In genomic region chr9:13269589-13270452, GRCh38 we compare ENCODE assay signal across 27 cellular contexts. TPM values are rescaled to one million over a fixed set of nuclear protein-coding genes. Genes with fewer than 3 reads are reported as not detected.
DNase-seq lines count a peak whose midpoint lies in the region; ATAC-seq, FAIRE-seq and TF ChIP-seq lines count a peak whose summit lies in the region.
"Had no signal": no experiment of that assay in that cellular context is flagged by ENCODE, and none has a peak within 500 bp of the region (broad histone marks: within the 10 kb centered on the region; RNA-seq: fewer than 3 reads in every experiment).

No MANE protein-coding gene starts in this region.

- H3K9ac ChIP-seq in endothelial cell of umbilical vein (replicated peaks; ENCODE audit: extremely low read depth, insufficient read depth, low read length): peak overlapping the region; percentile 29
- H3K9ac ChIP-seq: KMS-11 had no signal

- H3K9me1 ChIP-seq in endothelial cell of umbilical vein (replicated peaks; ENCODE audit: control insufficient read depth, extremely low read depth, insufficient read depth, low read length): no peaks in the 10 kb centered on the region

- dilution Hi-C loops in endothelial cell of umbilical vein (cut with MboI; ENCODE audit: extremely low pct_ligation_motif_present, low sequenced_read_pairs): no loop called here

- TF ChIP-seq CTCF in endothelial cell of umbilical vein (IDR thresholded peaks at IDR 0.05; ENCODE audit: extremely low read depth in 1 of 2, insufficient read depth in 1 of 2, low read depth in 1 of 2, low read length in 2 of 2) (no peak), pancreas (IDR thresholded peaks at IDR 0.05) (no peak), Peyer's patch (IDR thresholded peaks at IDR 0.05) (no peak)

- H3K79me2 ChIP-seq in endothelial cell of umbilical vein (ENCODE audit: control insufficient read depth, insufficient read depth, low read length): peaks cover 72% of the 10 kb centered on the region

- POLR2A ChIA-PET in endothelial cell of umbilical vein (lab: Charles Lee): no interaction called here

- peak; percentile 40 for DNase-seq in NCI-H1105 treated with DMSO at 0.1 percent for 48 hours (lab: John Stamatoyannopoulos, UW)
- DNase-seq in NCI-H1105 (lab: John Stamatoyannopoulos, UW): no peak
- DNase-seq in NCI-H146 treated with DMSO at 0.1 percent for 48 hours (lab: John Stamatoyannopoulos, UW; ENCODE audit: unreplicated experiment): peak; percentile 87
- peak; percentile 45 for DNase-seq in endothelial cell of umbilical vein (ENCODE audit: low read depth, low spot score)
- DNase-seq in pancreas: no peak
- DNase-seq in Peyer's patch: no peak
- no peak for DNase-seq in cortex of kidney (lab: John Stamatoyannopoulos, UW)
- DNase-seq: activated CD4-positive, alpha-beta T cell treated with anti-CD3 and anti-CD28 coated beads, Interleukin-2, amount 50 U/mL, for 48 hours; activated naive CD4-positive, alpha-beta T cell treated with anti-CD3 and anti-CD28 coated beads, Interleukin-2, amount 10 ng/mL, durations not matched to agents 7 days and 5 days; activated T-cell treated with anti-CD3 and anti-CD28 coated beads, Interleukin-2, amount 50 U/mL, for 72 hours; CD4-positive, CD25-positive, alpha-beta regulatory T cell; H7; hippocampal formation; left cardiac atrium; MM.1S; NCI-H2081; NCI-H524 treated with DMSO at 0.1 percent for 48 hours; PC-3; T-helper 2 cell had no signal

- ATAC-seq in pancreas: no peak
- ATAC-seq in GM19351 (IDR thresholded peaks at IDR 0.05; ENCODE audit: unreplicated experiment): no peak
- ATAC-seq: activated CD4-positive, CD25-positive, alpha-beta regulatory T cell treated with anti-CD3 and anti-CD28 coated beads, Interleukin-2, amount 50 U/mL, for 24 hours; activated T-cell treated with anti-CD3 and anti-CD28 coated beads, Interleukin-2, amount 50 U/mL, for 72 hours; natural killer cell treated with Interleukin-12 subunit alpha and Interleukin-12 subunit beta and Interleukin-15 and Interleukin-18, amount 100 ng/mL, for 72 hours; PC-3; stimulated activated effector memory CD8-positive, alpha-beta T cell treated with anti-CD3 and anti-CD28 coated beads, Interleukin-12 subunit alpha, Interleukin-12 subunit beta, amount 100 ng/mL, for 72 hours had no signal

- no peak overlapping the region for H2AFZ ChIP-seq in endothelial cell of umbilical vein (ENCODE audit: low read depth, low read length)

- CTCF ChIA-PET in endothelial cell of umbilical vein (lab: Charles Lee): no interaction called here

- H3K9me3 ChIP-seq in endothelial cell of umbilical vein (replicated peaks; ENCODE audit: control insufficient read depth, insufficient read depth, low read length) (no peaks in the 10 kb centered on the region), pancreas (no peaks in the 10 kb centered on the region), Peyer's patch (no peaks in the 10 kb centered on the region)

- H3K4me1 ChIP-seq in endothelial cell of umbilical vein (ENCODE audit: control insufficient read depth, extremely low read depth, insufficient read depth, low read length): peaks cover 54% of the 10 kb centered on the region
- H3K4me1 ChIP-seq in pancreas: no peaks in the 10 kb centered on the region
- H3K4me1 ChIP-seq in Peyer's patch: peaks cover 0 to 1% (median 0%) of the 10 kb centered on the region in 4 donors

- H4K20me1 ChIP-seq in endothelial cell of umbilical vein (replicated peaks; ENCODE audit: control insufficient read depth, extremely low read depth, insufficient read depth, low read length): no peaks in the 10 kb centered on the region

- H3K4me3 ChIP-seq in endothelial cell of umbilical vein (replicated peaks in 1 of 3; ENCODE audit: insufficient read depth in 1 of 3, low read depth in 1 of 3, low read length in 3 of 3): no peak overlapping the region
- no peak overlapping the region for H3K4me3 ChIP-seq in pancreas
- H3K4me3 ChIP-seq in Peyer's patch: no peak overlapping the region
- H3K4me3 ChIP-seq: SK-N-MC had no signal

- TF ChIP-seq POLR2A in endothelial cell of umbilical vein (IDR thresholded peaks at IDR 0.05; ENCODE audit: low read depth, low read length): no peak
- no peak for TF ChIP-seq POLR2A in Peyer's patch (IDR thresholded peaks at IDR 0.05)

- 66 to 67% methylated on average over 6 of the region's 6 CpGs for WGBS in pancreas, 2 donors

- no peaks in the 10 kb centered on the region for H3K27me3 ChIP-seq in endothelial cell of umbilical vein (ENCODE audit: control insufficient read depth in 2 of 2, insufficient read depth in 2 of 2, low read length in 2 of 2)
- no peaks in the 10 kb centered on the region for H3K27me3 ChIP-seq in pancreas
- H3K27me3 ChIP-seq in Peyer's patch: no peaks in the 10 kb centered on the region

- H3K36me3 ChIP-seq in endothelial cell of umbilical vein (ENCODE audit: control insufficient read depth in 2 of 2, extremely low read depth in 1 of 2, insufficient read depth in 2 of 2, low read length in 2 of 2): no peaks in the 10 kb centered on the region
- no peaks in the 10 kb centered on the region for H3K36me3 ChIP-seq in pancreas
- no peaks in the 10 kb centered on the region for H3K36me3 ChIP-seq in Peyer's patch

- peak overlapping the region; percentile 31 for H3K4me2 ChIP-seq in endothelial cell of umbilical vein (ENCODE audit: insufficient read depth, low read length)
- H3K4me2 ChIP-seq: KMS-11 had no signal

- BruUV-seq in endothelial cell of umbilical vein (replicated peaks; lab: Mats Ljungman, UMichigan): no TSS peak

- intact Hi-C loops in endothelial cell of umbilical vein (cut with micrococcal nuclease): loop anchor here (5.0 to 10.0 kb wide), 2 partner anchors 262 to 305 kb away; no protein-coding TSS in a partner anchor
- intact Hi-C loops in pancreas (cut with DNase I): no loop called here

- H3K27ac ChIP-seq in endothelial cell of umbilical vein (ENCODE audit: insufficient read depth, low read depth, low read length): peak overlapping the region; percentile 88
- no peak overlapping the region for H3K27ac ChIP-seq in pancreas
- H3K27ac ChIP-seq in Peyer's patch: no peak overlapping the region
- H3K27ac ChIP-seq: HL-60, KMS-11, SK-N-MC had no signal

- FAIRE-seq in endothelial cell of umbilical vein (lab: Jason Lieb, UNC) (no peak), pancreas (lab: Jason Lieb, UNC) (peak; percentile 64)
- FAIRE-seq: D721Med had no signal

TF ChIP-seq in endothelial cell of umbilical vein, 7 proteins besides CTCF, POLR2A, EP300 and RAD21:
- no peak for TF ChIP-seq MAX (IDR thresholded peaks at IDR 0.05; ENCODE audit: insufficient read depth, insufficient read length)
- no peak for TF ChIP-seq JUN (IDR thresholded peaks at IDR 0.05; ENCODE audit: borderline replicate concordance, insufficient read depth, insufficient read length, low read depth)
- no peak for TF ChIP-seq GATA2 (IDR thresholded peaks at IDR 0.05; ENCODE audit: insufficient read depth, insufficient read length, low read depth, low read length)
- TF ChIP-seq MYC (IDR thresholded peaks at IDR 0.05; ENCODE audit: low read depth, low read length): no peak
- TF ChIP-seq FOS (IDR thresholded peaks at IDR 0.05; ENCODE audit: borderline replicate concordance, insufficient read depth, low read length): no peak
- TF ChIP-seq EZH2 (IDR thresholded peaks at IDR 0.05; ENCODE audit: borderline replicate concordance, low read depth, low read length, severe bottlenecking): no peak
- TF ChIP-seq POLR2AphosphoS5 (IDR thresholded peaks at IDR 0.05; ENCODE audit: insufficient read depth, low read depth, low read length): no peak

RNA-seq across cellular contexts. Expression of gene MPDZ, which starts 9.7 kb away (rescaled TPM):
- total RNA-seq in endothelial cell of umbilical vein (52.3 and 54.4 TPM in 2 replicates), pancreas (1 to 10 TPM; 2.7 to 9.5 (median 4.4) TPM), Peyer's patch (10 to 100 TPM in 2 of 4 donors, 1 to 10 TPM in 2; 4.6 to 34.7 (median 10.8) TPM)
- polyA plus RNA-seq in endothelial cell of umbilical vein (17.7 and 22.3 TPM in 2 replicates), pancreas (1 to 10 TPM; 3.9 to 8.1 TPM)
- polyA plus RNA-seq in endothelial cell of umbilical vein (2011; cell fraction: cytosol; rRNA removed): 23.1 and 25.7 TPM in 2 replicates
- polyA plus RNA-seq in endothelial cell of umbilical vein (2011; cell fraction: nucleus; rRNA removed): 135 and 149 TPM in 2 replicates
- polyA plus RNA-seq in endothelial cell of umbilical vein (2012): 34.7 and 37.6 TPM in 2 replicates
- 72.1 and 74.4 TPM in 2 replicates for polyA minus RNA-seq in endothelial cell of umbilical vein
- polyA minus RNA-seq in endothelial cell of umbilical vein (2011; cell fraction: cytosol; rRNA and poly(A)+ RNA removed): 2.4 TPM
- 108 and 134 TPM in 2 replicates for polyA minus RNA-seq in endothelial cell of umbilical vein (2011; cell fraction: nucleus; rRNA and poly(A)+ RNA removed)
- total RNA-seq: activated T-cell treated with anti-CD3 and anti-CD28 coated beads, Interleukin-2, amount 50 U/mL, for 72 hours; natural killer cell treated with Interleukin-12 subunit alpha and Interleukin-12 subunit beta and Interleukin-15 and Interleukin-18, amount 100 ng/mL, for 72 hours had no signal
- polyA plus RNA-seq: CD4-positive, CD25-positive, alpha-beta regulatory T cell had no signal

Comparison
In these comparisons a context has a peak if more than half of its experiments do, and no peak if none do; other contexts are left out.
1. DNase-seq: peak in NCI-H1105 treated with DMSO at 0.1 percent for 48 hours (single experiment), NCI-H146 treated with DMSO at 0.1 percent for 48 hours (single experiment) and endothelial cell of umbilical vein (single experiment); none in NCI-H1105 (single experiment), pancreas (0 of 6), Peyer's patch (0 of 3) and cortex of kidney (single experiment).